In genomic region chr10:22071332-22071731, GRCh38 we compare ENCODE assay signal across 9 cellular contexts.
"Had no signal": no experiment of that assay in that cellular context is flagged by ENCODE, and none has a peak within 500 bp of the region (broad histone marks: within the 10 kb centered on the region; RNA-seq: fewer than 3 reads in every experiment).

No MANE protein-coding gene starts in this region.

- ATAC-seq: GM23338, HCT116 had no signal

- H2AFZ ChIP-seq: GM23338 had no signal

- H3K36me3 ChIP-seq: HAP-1 had no signal

- DNase-seq: H7, HFFc6, Kasumi-1, KG1 had no signal

- FAIRE-seq: H1 had no signal

- H3K27ac ChIP-seq: HL-60 had no signal

- H3K4me3 ChIP-seq: GM23338, HAP-1 had no signal

- H3K4me2 ChIP-seq: GM23338 had no signal

- H3K4me1 ChIP-seq: HAP-1 had no signal
